ENCODE assay signal across 8 cellular contexts in the genomic region with DNA sequence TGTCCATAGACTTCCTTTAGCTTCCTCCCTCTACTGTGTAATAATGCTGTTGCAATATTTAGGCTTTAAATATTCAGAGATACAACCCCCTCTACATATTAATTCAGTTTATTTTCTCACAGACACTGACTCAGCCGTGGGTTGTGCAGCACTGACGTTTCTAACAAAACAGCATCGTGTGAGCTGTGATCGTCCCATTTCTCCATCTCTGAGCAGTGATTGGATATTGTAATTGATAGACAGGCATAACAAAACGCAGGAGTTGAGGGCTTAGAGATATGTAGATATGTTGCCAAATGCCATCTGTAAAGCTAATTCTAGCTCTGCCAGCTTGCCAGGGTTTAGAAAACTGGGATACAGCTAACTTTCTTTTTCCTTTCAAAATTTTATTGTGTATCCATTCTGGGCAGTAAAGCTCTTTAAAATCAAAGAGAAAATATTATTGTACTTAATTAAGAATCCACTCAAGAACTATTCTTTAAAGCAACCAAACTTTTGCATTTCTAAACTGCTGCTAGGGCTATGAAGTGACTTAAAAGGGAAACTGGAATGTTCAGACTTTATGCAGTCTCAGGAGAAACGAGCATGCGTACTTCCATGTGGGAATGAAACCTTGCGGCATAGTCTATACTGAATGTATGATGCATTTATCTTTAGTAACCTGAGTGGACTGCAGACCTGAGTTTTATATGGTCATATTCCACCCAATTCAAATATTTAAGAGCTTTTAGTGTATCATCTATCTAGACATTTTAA. TPM values are rescaled to one million over a fixed set of nuclear protein-coding genes. Genes with fewer than 3 reads are reported as not detected.
A peak's percentile ranks its signal among the peaks of the same experiment; 100 is the strongest.
DNase-seq lines count a peak whose midpoint lies in the region; ATAC-seq and TF ChIP-seq lines count a peak whose summit lies in the region.

No MANE protein-coding gene starts in this region.

- H3K4me1 ChIP-seq in smooth muscle cell (ENCODE audit: low read depth): peaks cover 17% of the 10 kb centered on the region

- H3K4me3 ChIP-seq in astrocyte of the cerebellum (ENCODE audit: low read depth, low read length): peak overlapping the region; percentile 18
- H3K4me3 ChIP-seq in smooth muscle cell: peak overlapping the region; percentile 35

- 36% methylated on average over 8 of the region's 8 CpGs for WGBS in smooth muscle cell (ENCODE audit: low lambda C conversion rate)

- no peaks in the 10 kb centered on the region for H3K27me3 ChIP-seq in smooth muscle cell (ENCODE audit: low read depth)

- peak; percentile 92 for DNase-seq in AG08395 (ENCODE audit: low spot score)
- peak; percentile 86 for DNase-seq in HS-5 (ENCODE audit: low read depth)
- DNase-seq in astrocyte of the cerebellum (ENCODE audit: low read depth): peak; percentile 85
- peak; percentile 65 for DNase-seq in hepatic stellate cell (ENCODE audit: low spot score)
- no peak for DNase-seq in smooth muscle cell (lab: John Stamatoyannopoulos, UW; ENCODE audit: unreplicated experiment)
- no peak for DNase-seq in ecto neural progenitor cell (ENCODE audit: low spot score)
- no peak for DNase-seq in iPS-NIHi7 (ENCODE audit: extremely low spot score)

- peak overlapping the region; percentile 67 for H3K27ac ChIP-seq in smooth muscle cell (ENCODE audit: low read depth)

- in situ Hi-C loops in astrocyte of the cerebellum (cut with HindIII; ENCODE audit: low sequenced_read_pairs): no loop called here

- H3K36me3 ChIP-seq in smooth muscle cell (ENCODE audit: low read depth): no peaks in the 10 kb centered on the region

- H3K79me2 ChIP-seq in smooth muscle cell (ENCODE audit: low read depth): peaks cover 61% of the 10 kb centered on the region

- ATAC-seq in HG03108 (IDR thresholded peaks at IDR 0.05; ENCODE audit: unreplicated experiment): no peak

- TF ChIP-seq CTCF in astrocyte of the cerebellum (IDR thresholded peaks at IDR 0.05; ENCODE audit: low read depth, low read length, missing control alignments) (no peak), smooth muscle cell (IDR thresholded peaks at IDR 0.05; ENCODE audit: borderline replicate concordance, insufficient read depth, poor library complexity, severe bottlenecking) (no peak)

- peak overlapping the region; percentile 83 for H3K4me2 ChIP-seq in smooth muscle cell

- H4K20me1 ChIP-seq in smooth muscle cell (ENCODE audit: low read depth): peaks cover 63% of the 10 kb centered on the region

- H3K9me3 ChIP-seq in smooth muscle cell (replicated peaks; ENCODE audit: low read depth): no peaks in the 10 kb centered on the region

- H3K9ac ChIP-seq in smooth muscle cell (ENCODE audit: low read depth): peak overlapping the region; percentile 58

- H2AFZ ChIP-seq in smooth muscle cell (ENCODE audit: low read depth): peak overlapping the region; percentile 28

- no peaks in the 10 kb centered on the region for H3F3A ChIP-seq in smooth muscle cell (ENCODE audit: low read depth)

RNA-seq across cellular contexts. Expression of gene BTBD10, which starts 22.7 kb away (rescaled TPM):
- 48.5 and 56.0 TPM in 2 replicates for total RNA-seq in smooth muscle cell
- 22.3 and 40.5 TPM in 2 replicates for polyA plus RNA-seq in smooth muscle cell

RNA-seq across cellular contexts. Expression of gene PTH, which starts 55.5 kb away (rescaled TPM):
- total RNA-seq in smooth muscle cell: not detected in 2 replicates
- not detected in 2 replicates for polyA plus RNA-seq in smooth muscle cell

Comparison
In these comparisons a context has a peak if more than half of its experiments do, and no peak if none do; other contexts are left out.
1. DNase-seq: peak in AG08395 (single experiment), HS-5 (single experiment), astrocyte of the cerebellum (single experiment) and hepatic stellate cell (single experiment); none in smooth muscle cell (single experiment), ecto neural progenitor cell (single experiment) and iPS-NIHi7 (single experiment).